9 cellular contexts compared by ENCODE assay signal in the genomic region with DNA sequence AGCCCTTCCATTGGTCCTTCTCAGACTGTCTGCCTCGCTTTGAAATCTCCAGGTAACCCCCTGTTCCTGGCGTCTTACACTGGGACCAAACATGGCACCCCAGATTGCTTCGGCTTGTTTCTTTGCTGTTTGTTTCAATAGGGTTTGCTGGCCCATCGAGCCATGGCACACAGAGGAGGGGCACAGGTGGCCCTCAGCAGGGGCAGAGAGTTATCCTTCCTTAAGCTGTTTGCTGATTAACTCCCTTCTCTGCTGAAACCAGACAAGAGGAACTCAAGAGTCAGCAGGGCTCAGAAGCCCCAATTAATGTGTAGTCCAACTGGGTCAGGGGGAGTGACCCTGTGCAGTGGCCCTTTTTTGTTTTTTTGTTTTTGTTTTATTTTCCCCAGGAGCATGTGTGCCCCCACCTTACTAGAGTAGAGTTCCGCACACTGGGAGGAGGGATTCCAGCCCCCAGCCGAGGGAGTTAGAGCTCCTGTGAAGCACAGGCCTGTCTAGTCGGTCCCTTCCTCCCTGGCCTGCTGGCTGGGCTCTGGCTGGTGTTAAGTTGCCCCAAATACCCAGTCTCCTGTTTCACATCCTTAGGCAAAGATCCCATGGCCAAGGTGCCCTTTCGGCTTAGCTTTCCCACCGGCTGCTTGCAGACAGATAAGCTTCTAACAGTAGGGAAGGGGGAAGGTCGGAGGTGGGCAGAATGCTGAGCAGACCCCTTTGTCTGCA. TPM values are rescaled to one million over a fixed set of nuclear protein-coding genes. Genes with fewer than 3 reads are reported as not detected.
DNase-seq lines count a peak whose midpoint lies in the region.
"Had no signal": no experiment of that assay in that cellular context is flagged by ENCODE, and none has a peak within 500 bp of the region (broad histone marks: within the 10 kb centered on the region; RNA-seq: fewer than 3 reads in every experiment).

No MANE protein-coding gene starts in this region.

- H2BK120ac ChIP-seq in mesenchymal stem cell (ENCODE audit: low read depth, low read length), result peak overlapping the region; percentile 71

- H3K9ac ChIP-seq in mesenchymal stem cell (ENCODE audit: low read length), result peak overlapping the region; percentile 87

- peaks cover 37% of the 10 kb centered on the region for H3K4me1 ChIP-seq in mesenchymal stem cell (ENCODE audit: control insufficient read depth, insufficient read depth, low read depth, low read length)

- no peaks in the 10 kb centered on the region for H3K9me3 ChIP-seq in mesenchymal stem cell (ENCODE audit: control insufficient read depth, low read length)
- no peaks in the 10 kb centered on the region for H3K9me3 ChIP-seq in MG63

- peak overlapping the region; percentile 7 for H3K4me2 ChIP-seq in mesenchymal stem cell (ENCODE audit: low read length, poor library complexity, severe bottlenecking)

- peaks cover 59 to 73% (median 66%) of the 10 kb centered on the region in 3 donors for H3K4me1 Mint-ChIP-seq in IgD-negative memory B cell

- no peak overlapping the region for H2AFZ ChIP-seq in mesenchymal stem cell (ENCODE audit: low read depth, low read length)

- peaks cover 3% of the 10 kb centered on the region for H3K36me3 Mint-ChIP-seq in IgD-negative memory B cell

- peak overlapping the region; percentile 74 for H2AK5ac ChIP-seq in mesenchymal stem cell (ENCODE audit: low read length, severe bottlenecking)

- H4K91ac ChIP-seq in mesenchymal stem cell (ENCODE audit: low read length), result peak overlapping the region; percentile 97

- WGBS in mesenchymal stem cell, result 89% methylated on average over 10 of the region's 10 CpGs

- H3K27me3 ChIP-seq in mesenchymal stem cell (ENCODE audit: control insufficient read depth in 1 of 2, insufficient read depth in 1 of 2, low read length in 2 of 2) (no peaks in the 10 kb centered on the region), H7 (ENCODE audit: control insufficient read depth, insufficient read depth, low read length) (no peaks in the 10 kb centered on the region; the same call in 1 of the 2 replicates), MG63 (no peaks in the 10 kb centered on the region)

- no peak for DNase-seq in mesenchymal stem cell
- DNase-seq in substantia nigra (lab: John Stamatoyannopoulos, UW), result peak in 10 of 49 donors; percentile 20 to 57 (median 32)
- DNase-seq in H7, result no peak
- DNase-seq in HPDE6-E6E7 (ENCODE audit: extremely low spot score), result no peak
- DNase-seq in MG63, result no peak
- DNase-seq in stimulated activated CD4-positive, alpha-beta T cell treated with anti-CD3 and anti-CD28 coated beads, Interleukin-12 subunit alpha, Interleukin-12 subunit beta, amount 100 ng/mL, for 4 hours, result no peak
- DNase-seq: amniotic stem cell had no signal

- H3K4me3 ChIP-seq in mesenchymal stem cell (ENCODE audit: insufficient read depth in 1 of 2, low read depth in 1 of 2, low read length in 2 of 2) (peak overlapping the region in 1 of 2 experiments; percentile 8), H7 (ENCODE audit: insufficient read depth, low read depth, low read length) (no peak overlapping the region), MG63 (no peak overlapping the region)

- H3K4me3 Mint-ChIP-seq in IgD-negative memory B cell, result peak overlapping the region; percentile 21 to 87 (median 56)

- H3K18ac ChIP-seq in mesenchymal stem cell (ENCODE audit: low read depth in 1 of 2, low read length in 2 of 2), result peak overlapping the region; percentile 69 to 94

- peaks cover 2% of the 10 kb centered on the region for H3K27me3 Mint-ChIP-seq in IgD-negative memory B cell

- H3K27ac Mint-ChIP-seq in IgD-negative memory B cell, result peak overlapping the region in 2 of 3 donors; percentile 71 to 90

- H3K36me3 ChIP-seq in mesenchymal stem cell (ENCODE audit: control insufficient read depth in 1 of 2, insufficient read depth in 2 of 2, low read depth in 1 of 2, low read length in 2 of 2) (no peaks in the 10 kb centered on the region), H7 (replicated peaks; ENCODE audit: control insufficient read depth, insufficient read depth, low read length) (no peaks in the 10 kb centered on the region), MG63 (no peaks in the 10 kb centered on the region)

- peak overlapping the region; percentile 98 for H3K27ac ChIP-seq in angular gyrus (ENCODE audit: low read depth, low read length)
- H3K27ac ChIP-seq in mesenchymal stem cell (ENCODE audit: low read length, poor library complexity, severe bottlenecking), result peak overlapping the region; percentile 56
- H3K27ac ChIP-seq in substantia nigra (ENCODE audit: low read depth, low read length, poor library complexity, severe bottlenecking), result peak overlapping the region; percentile 99

- H3K14ac ChIP-seq in mesenchymal stem cell (ENCODE audit: low read length in 2 of 2), result peak overlapping the region in 1 of 2 experiments; percentile 86

- no peaks in the 10 kb centered on the region for H3K9me3 Mint-ChIP-seq in IgD-negative memory B cell

- peak overlapping the region; percentile 85 for H4K8ac ChIP-seq in mesenchymal stem cell (ENCODE audit: low read length)

- H2BK12ac ChIP-seq in mesenchymal stem cell (ENCODE audit: low read length in 2 of 2), result peak overlapping the region; percentile 97

- peaks cover 15% of the 10 kb centered on the region for H3K79me1 ChIP-seq in mesenchymal stem cell (replicated peaks; ENCODE audit: low read length, poor library complexity, severe bottlenecking)

- H3K4ac ChIP-seq in mesenchymal stem cell (ENCODE audit: low read depth in 1 of 2, low read length in 2 of 2), result peak overlapping the region; percentile 92 to 97

- peak overlapping the region; percentile 90 for H2BK15ac ChIP-seq in mesenchymal stem cell (ENCODE audit: low read depth, poor library complexity, severe bottlenecking)

- H2BK5ac ChIP-seq in mesenchymal stem cell (ENCODE audit: low read depth, low read length, poor library complexity, severe bottlenecking), result peak overlapping the region; percentile 38

- H3K23ac ChIP-seq in mesenchymal stem cell (ENCODE audit: low read length in 2 of 2), result no peak overlapping the region

RNA-seq across cellular contexts. Expression of gene YPEL2, which starts 39.3 kb away (rescaled TPM):
- 18.8 TPM for polyA plus RNA-seq in IgD-negative memory B cell
- polyA plus RNA-seq in mesenchymal stem cell (2013, experiment 1 of 2), result 10.5 TPM
- 10.8 TPM for polyA plus RNA-seq in mesenchymal stem cell (2013, experiment 2 of 2)
- total RNA-seq in H7 (2014; rRNA removed; shearing (Covaris generic)), result 0.63 and 2.4 TPM in 2 replicates
- total RNA-seq in MG63 (2014; rRNA removed; shearing (Covaris generic); ENCODE audit: low replicate concordance), result 1.4 and 1.9 TPM in 2 replicates
